In the genomic region with DNA sequence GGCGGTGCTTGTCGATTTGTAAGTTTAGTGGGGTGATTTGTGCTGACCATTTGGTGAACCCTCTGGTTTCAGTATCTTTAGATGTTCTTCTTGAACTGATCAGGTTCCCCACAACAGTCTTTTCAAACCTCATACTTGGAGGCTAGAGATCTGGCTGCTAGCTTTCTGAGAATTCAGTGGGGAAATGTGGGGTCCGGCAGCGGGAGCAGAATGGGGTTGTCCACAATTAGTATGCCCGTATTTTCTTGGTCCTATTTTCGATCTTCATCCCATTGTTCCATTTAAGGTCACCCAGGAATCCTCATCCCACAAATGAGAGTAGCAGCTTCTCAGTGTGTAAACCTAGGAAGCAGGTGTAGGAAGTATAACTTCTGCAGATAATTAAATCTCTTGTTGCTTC, we compare ENCODE assay signal across 34 cellular contexts. TPM values are rescaled to one million over a fixed set of nuclear protein-coding genes. Genes with fewer than 3 reads are reported as not detected.
"Had no signal": no experiment of that assay in that cellular context is flagged by ENCODE, and none has a peak within 500 bp of the region (broad histone marks: within the 10 kb centered on the region; RNA-seq: fewer than 3 reads in every experiment).

No MANE protein-coding gene starts in this region.

- H3K36me3 Mint-ChIP-seq: stimulated activated effector memory CD8-positive, alpha-beta T cell treated with anti-CD3 and anti-CD28 coated beads, Interleukin-12 subunit alpha, Interleukin-12 subunit beta, amount 100 ng/mL, for 72 hours; stimulated activated memory B cell treated with anti-CD40 and anti-IgM and Interleukin-4, amounts not matched to agents 10 μg/mL and 1 μg/mL and 100 μg/mL, for 72 hours; stimulated activated naive B cell treated with anti-CD40 and anti-IgM and Interleukin-4, amounts not matched to agents 10 μg/mL and 1 μg/mL and 100 μg/mL, for 72 hours; type B pancreatic cell had no signal

- H3K4me3 Mint-ChIP-seq: stimulated activated effector memory CD8-positive, alpha-beta T cell treated with anti-CD3 and anti-CD28 coated beads, Interleukin-12 subunit alpha, Interleukin-12 subunit beta, amount 100 ng/mL, for 72 hours; stimulated activated memory B cell treated with anti-CD40 and anti-IgM and Interleukin-4, amounts not matched to agents 10 μg/mL and 1 μg/mL and 100 μg/mL, for 72 hours; stimulated activated naive B cell treated with anti-CD40 and anti-IgM and Interleukin-4, amounts not matched to agents 10 μg/mL and 1 μg/mL and 100 μg/mL, for 72 hours; stimulated activated naive CD8-positive, alpha-beta T cell treated with anti-CD3 and anti-CD28 coated beads, Interleukin-15, amount 100 ng/mL, for 72 hours; stimulated activated naive CD8-positive, alpha-beta T cell treated with anti-CD3 and anti-CD28 coated beads, Interleukin-15, Interleukin-2, amounts not matched to agents 100 ng/mL and 50 ng/mL, for 24 hours; type B pancreatic cell had no signal

- H3K4me3 ChIP-seq: stomach, suprapubic skin, testis, thoracic aorta, thyroid gland, tibial artery, tibial nerve, transverse colon, upper lobe of left lung, upper lobe of right lung, uterus, vagina had no signal

- ATAC-seq: stimulated activated effector memory CD8-positive, alpha-beta T cell treated with anti-CD3 and anti-CD28 coated beads, Interleukin-12 subunit alpha, Interleukin-12 subunit beta, amount 100 ng/mL, for 72 hours; stimulated activated memory B cell treated with anti-CD40 and anti-IgM and Interleukin-4, amounts not matched to agents 10 μg/mL and 1 μg/mL and 100 μg/mL, for 72 hours; stimulated activated naive B cell treated with anti-CD40 and anti-IgM and Interleukin-4, amounts not matched to agents 10 μg/mL and 1 μg/mL and 100 μg/mL, for 72 hours; stimulated activated naive CD8-positive, alpha-beta T cell treated with anti-CD3 and anti-CD28 coated beads, Interleukin-15, amount 100 ng/mL, for 72 hours; stimulated activated naive CD8-positive, alpha-beta T cell treated with anti-CD3 and anti-CD28 coated beads, Interleukin-15, Interleukin-2, amounts not matched to agents 100 U/mL and 50 U/mL, for 24 hours; upper lobe of right lung had no signal

- H3K27ac ChIP-seq: stomach, suprapubic skin, testis, thoracic aorta, thyroid gland, tibial artery, tibial nerve, transverse colon, upper lobe of left lung, upper lobe of right lung, uterus, vagina had no signal

- H3K27ac Mint-ChIP-seq: stimulated activated effector memory CD8-positive, alpha-beta T cell treated with anti-CD3 and anti-CD28 coated beads, Interleukin-12 subunit alpha, Interleukin-12 subunit beta, amount 100 ng/mL, for 72 hours; stimulated activated memory B cell treated with anti-CD40 and anti-IgM and Interleukin-4, amounts not matched to agents 10 μg/mL and 1 μg/mL and 100 μg/mL, for 72 hours; stimulated activated naive B cell treated with anti-CD40 and anti-IgM and Interleukin-4, amounts not matched to agents 10 μg/mL and 1 μg/mL and 100 μg/mL, for 72 hours; stimulated activated naive CD8-positive, alpha-beta T cell treated with anti-CD3 and anti-CD28 coated beads, Interleukin-15, amount 100 ng/mL, for 72 hours; stimulated activated naive CD8-positive, alpha-beta T cell treated with anti-CD3 and anti-CD28 coated beads, Interleukin-15, Interleukin-2, amounts not matched to agents 100 ng/mL and 50 ng/mL, for 24 hours; type B pancreatic cell had no signal

- H3K4me1 ChIP-seq: stomach, suprapubic skin, testis, thyroid gland, tibial artery, tibial nerve, transverse colon, upper lobe of left lung, upper lobe of right lung, uterus, vagina had no signal

- H3K27me3 Mint-ChIP-seq: stimulated activated memory B cell treated with anti-CD40 and anti-IgM and Interleukin-4, amounts not matched to agents 10 μg/mL and 1 μg/mL and 100 μg/mL, for 72 hours; stimulated activated naive B cell treated with anti-CD40 and anti-IgM and Interleukin-4, amounts not matched to agents 10 μg/mL and 1 μg/mL and 100 μg/mL, for 72 hours; stimulated activated naive CD8-positive, alpha-beta T cell treated with anti-CD3 and anti-CD28 coated beads, Interleukin-15, amount 100 ng/mL, for 72 hours; stimulated activated naive CD8-positive, alpha-beta T cell treated with anti-CD3 and anti-CD28 coated beads, Interleukin-15, Interleukin-2, amounts not matched to agents 100 ng/mL and 50 ng/mL, for 24 hours; type B pancreatic cell had no signal

- H3K36me3 ChIP-seq: stomach, suprapubic skin, thoracic aorta, thyroid gland, tibial artery, tibial nerve, transverse colon, upper lobe of left lung, upper lobe of right lung, uterus, vagina had no signal

- DNase-seq: stimulated activated CD4-positive, alpha-beta T cell treated with anti-CD3 and anti-CD28 coated beads, Interleukin-2, amount 100 ng/mL, for 48 hours; stimulated activated CD4-positive, alpha-beta T cell treated with anti-CD3 and anti-CD28 coated beads, Interleukin-4, amount 100 ng/mL, for 1 hour; stimulated activated CD4-positive, alpha-beta T cell treated with anti-CD3 and anti-CD28 coated beads, Interleukin-4, amount 100 ng/mL, for 24 hours; stimulated activated CD4-positive, alpha-beta T cell treated with anti-CD3 and anti-CD28 coated beads, Interleukin-4, amount 100 ng/mL, for 4 hours; stimulated activated CD8-positive, alpha-beta memory T cell treated with anti-CD3 and anti-CD28 coated beads, Interleukin-4, amount 100 ng/mL, for 48 hours; stimulated activated naive B cell treated with anti-CD40 and anti-IgM and Interleukin-4, amounts not matched to agents 10 μg/mL and 1 μg/mL and 100 μg/mL, for 72 hours; stimulated activated naive CD4-positive, alpha-beta T cell; stimulated activated naive CD4-positive, alpha-beta T cell treated with Interleukin-2 at 50 U/mL for 16 hours; stimulated activated naive CD8-positive, alpha-beta T cell treated with anti-CD3 and anti-CD28 coated beads, Interleukin-15, amount 100 ng/mL, for 72 hours; stimulated activated naive CD8-positive, alpha-beta T cell treated with anti-CD3 and anti-CD28 coated beads, Interleukin-15, Interleukin-2, amounts not matched to agents 100 U/mL and 50 U/mL, for 24 hours; stomach; substantia nigra; testis; thyroid gland; tibial artery; transverse colon; trophoblast cell; upper lobe of left lung; upper lobe of right lung; uterus had no signal

- H3K4me1 Mint-ChIP-seq: stimulated activated effector memory CD8-positive, alpha-beta T cell treated with anti-CD3 and anti-CD28 coated beads, Interleukin-12 subunit alpha, Interleukin-12 subunit beta, amount 100 ng/mL, for 72 hours; stimulated activated memory B cell treated with anti-CD40 and anti-IgM and Interleukin-4, amounts not matched to agents 10 μg/mL and 1 μg/mL and 100 μg/mL, for 72 hours; stimulated activated naive B cell treated with anti-CD40 and anti-IgM and Interleukin-4, amounts not matched to agents 10 μg/mL and 1 μg/mL and 100 μg/mL, for 72 hours; stimulated activated naive CD8-positive, alpha-beta T cell treated with anti-CD3 and anti-CD28 coated beads, Interleukin-15, amount 100 ng/mL, for 72 hours had no signal

- H3K27me3 ChIP-seq: stomach, suprapubic skin, testis, thyroid gland, tibial artery, tibial nerve, transverse colon, upper lobe of left lung, upper lobe of right lung, uterus, vagina had no signal

- H3K9me3 ChIP-seq: testis, thoracic aorta, thyroid gland, tibial artery, tibial nerve, upper lobe of left lung, upper lobe of right lung, vagina had no signal

- FAIRE-seq: urothelium cell line had no signal

RNA-seq across cellular contexts. Expression of gene TPTE, which starts 10.3 kb away (rescaled TPM):
- total RNA-seq: stomach, subcutaneous adipose tissue, suprapubic skin, temporal lobe, thoracic aorta, tibial nerve, transverse colon, upper lobe of left lung, upper lobe of right lung, ureter, urinary bladder, vagina had no signal
- polyA plus RNA-seq: stomach, thymus, urinary bladder had no signal
